ENCODE assay signal across 2 cellular contexts in genomic region chr6:142075516-142076101, GRCh38.
TF ChIP-seq lines count a peak whose summit lies in the region.

No MANE protein-coding gene starts in this region.

TF ChIP-seq in Ishikawa, 13 proteins besides CTCF, POLR2A, EP300 and RAD21:
- TF ChIP-seq MAX (IDR thresholded peaks at IDR 0.05), result no peak
- peak; percentile 43; the same call in 1 of the 2 replicates for TF ChIP-seq TEAD4 (IDR thresholded peaks at IDR 0.05)
- no peak for TF ChIP-seq NFIC (IDR thresholded peaks at IDR 0.05)
- TF ChIP-seq USF1 (IDR thresholded peaks at IDR 0.05), result no peak

TF ChIP-seq in GM12878, 131 proteins besides CTCF, POLR2A, EP300 and RAD21:
- TF ChIP-seq ZZZ3 (IDR thresholded peaks at IDR 0.05; ENCODE audit: control insufficient read depth, insufficient read length, low read depth) (no peak), TARDBP (IDR thresholded peaks at IDR 0.05; ENCODE audit: borderline replicate concordance) (no peak), ZNF24 (IDR thresholded peaks at IDR 0.05) (no peak), ZBTB11 (CRISPR knock-in tag; IDR thresholded peaks at IDR 0.05) (no peak), ESRRA (IDR thresholded peaks at IDR 0.05; ENCODE audit: low read length) (no peak), CREM (IDR thresholded peaks at IDR 0.05; ENCODE audit: low read depth) (no peak), POU2F2 (IDR thresholded peaks at IDR 0.05; ENCODE audit: borderline replicate concordance, low read depth, low read length) (no peak), CBX3 (IDR thresholded peaks at IDR 0.05; ENCODE audit: borderline replicate concordance, low read depth) (no peak), PML (IDR thresholded peaks at IDR 0.05; ENCODE audit: low read length) (no peak), IRF5 (IDR thresholded peaks at IDR 0.05; ENCODE audit: borderline replicate concordance) (no peak), IRF4 (IDR thresholded peaks at IDR 0.05; ENCODE audit: low read depth, low read length) (no peak), BCLAF1 (IDR thresholded peaks at IDR 0.05) (no peak)
